ENCODE assay signal across 21 cellular contexts in the genomic region with DNA sequence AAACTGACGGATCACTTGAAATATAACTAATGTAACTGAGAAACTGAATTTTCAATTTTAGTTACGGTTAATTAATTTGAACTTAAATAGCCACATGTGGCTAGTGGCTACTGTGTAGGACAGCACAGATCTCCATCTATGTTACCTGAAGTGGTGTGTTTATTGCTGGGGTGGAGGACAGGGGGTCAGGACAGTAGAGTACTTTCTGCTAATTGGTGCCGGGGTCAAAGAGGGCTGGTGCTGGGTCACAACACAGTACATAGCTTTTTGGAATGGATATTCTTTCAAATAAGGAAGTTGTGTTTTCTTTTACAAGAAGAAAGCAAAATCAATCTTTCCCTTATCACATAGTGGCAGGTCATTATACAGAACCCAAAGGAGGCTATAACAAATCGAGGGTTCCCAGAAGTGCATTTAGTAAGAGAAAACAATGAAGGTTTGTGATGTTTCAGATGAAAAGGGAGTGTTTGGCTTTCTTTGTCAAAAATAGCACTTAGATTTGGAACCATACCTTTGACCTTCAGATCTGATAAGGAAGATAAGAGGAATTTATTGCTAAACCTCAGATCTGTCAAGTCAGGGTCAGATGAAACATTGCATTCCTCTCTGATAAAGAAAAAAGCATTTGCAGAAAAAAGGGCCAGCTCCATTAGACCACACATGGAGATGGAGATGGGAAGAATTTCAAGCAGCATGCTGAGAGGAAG.
DNase-seq lines count a peak whose midpoint lies in the region; ATAC-seq, FAIRE-seq and TF ChIP-seq lines count a peak whose summit lies in the region.
"Had no signal": no experiment of that assay in that cellular context is flagged by ENCODE, and none has a peak within 500 bp of the region (broad histone marks: within the 10 kb centered on the region; RNA-seq: fewer than 3 reads in every experiment).

No MANE protein-coding gene starts in this region.

- FAIRE-seq in D721Med (lab: Jason Lieb, UNC), result no peak

- no peaks in the 10 kb centered on the region for H3K9me3 ChIP-seq in parathyroid adenoma (ENCODE audit: control insufficient read depth, low read length)
- H3K9me3 ChIP-seq: adrenal gland, neutrophil, SJSA1, upper lobe of right lung had no signal

- no peaks in the 10 kb centered on the region for H3K79me2 ChIP-seq in parathyroid adenoma

- peaks cover 18% of the 10 kb centered on the region for H3K4me1 ChIP-seq in parathyroid adenoma
- H3K4me1 ChIP-seq: upper lobe of right lung had no signal

- DNase-seq in G401 (ENCODE audit: low spot score) (peak; percentile 45), RPMI7951 (ENCODE audit: low read depth) (peak; percentile 70), fibroblast of pulmonary artery (ENCODE audit: low read depth) (peak; percentile 50), D721Med (ENCODE audit: insufficient read length, low spot score) (no peak), sciatic nerve (ENCODE audit: low spot score) (no peak), 8988T (no peak), Ammon's horn (ENCODE audit: low spot score) (no peak)
- DNase-seq: activated CD4-positive, CD25-positive, alpha-beta regulatory T cell treated with anti-CD3 and anti-CD28 coated beads, Interleukin-2, amount 50 U/mL, for 72 hours; activated effector memory CD4-positive, alpha-beta T cell treated with Interleukin-2 at 50 U/mL for 16 hours; foreskin keratinocyte; left cardiac atrium; mucosa of descending colon; NCI-H1417; PC-3; stimulated activated naive CD8-positive, alpha-beta T cell treated with anti-CD3 and anti-CD28 coated beads, Interleukin-15, Interleukin-2, amounts not matched to agents 100 U/mL and 50 U/mL, for 24 hours; upper lobe of right lung had no signal

- H2AFZ ChIP-seq in parathyroid adenoma, result no peak overlapping the region

- H3K36me3 ChIP-seq in parathyroid adenoma (ENCODE audit: control insufficient read depth, insufficient read depth, low read length), result no peaks in the 10 kb centered on the region
- H3K36me3 ChIP-seq: adrenal gland, neutrophil, SJSA1, upper lobe of right lung had no signal

- H3K27me3 ChIP-seq in parathyroid adenoma (ENCODE audit: control insufficient read depth, insufficient read depth, low read length), result no peaks in the 10 kb centered on the region
- H3K27me3 ChIP-seq: adrenal gland, foreskin keratinocyte, neutrophil, SJSA1, upper lobe of right lung had no signal

- H3K4me3 ChIP-seq in fibroblast of pulmonary artery (replicated peaks; ENCODE audit: low read depth, low read length), result no peak overlapping the region
- H3K4me3 ChIP-seq in parathyroid adenoma (ENCODE audit: low read depth, low read length), result no peak overlapping the region
- H3K4me3 ChIP-seq: adrenal gland, mucosa of descending colon, SJSA1, upper lobe of right lung had no signal

- ATAC-seq in sciatic nerve, result no peak
- ATAC-seq: foreskin keratinocyte; left cardiac atrium; mucosa of descending colon; PC-3; right cardiac atrium; stimulated activated naive CD8-positive, alpha-beta T cell treated with anti-CD3 and anti-CD28 coated beads, Interleukin-15, Interleukin-2, amounts not matched to agents 100 U/mL and 50 U/mL, for 24 hours; upper lobe of right lung had no signal

- in situ Hi-C loops in G401 (cut with HindIII; ENCODE audit: low sequenced_read_pairs), result no loop called here

- intact Hi-C loops in sciatic nerve (cut with DNase I), result no loop called here

- no peak for TF ChIP-seq CTCF in fibroblast of pulmonary artery (IDR thresholded peaks at IDR 0.05; ENCODE audit: low read length, missing control alignments)
- no peak for TF ChIP-seq CTCF in parathyroid adenoma (IDR thresholded peaks at IDR 0.05)
- no peak for TF ChIP-seq CTCF in D721Med (IDR thresholded peaks at IDR 0.05; ENCODE audit: insufficient read depth, missing control alignments)

- H3K27ac ChIP-seq in parathyroid adenoma, result peak overlapping the region; percentile 33
- H3K27ac ChIP-seq: foreskin keratinocyte, neutrophil, SJSA1, upper lobe of right lung had no signal

- no peak overlapping the region for H3K4me2 ChIP-seq in parathyroid adenoma (ENCODE audit: low read length)

- H3K9ac ChIP-seq in parathyroid adenoma, result no peak overlapping the region

Comparison
In these comparisons a context has a peak if more than half of its experiments do, and no peak if none do; other contexts are left out.
1. DNase-seq: peak in G401 (single experiment), RPMI7951 (single experiment) and fibroblast of pulmonary artery (single experiment); none in D721Med (single experiment), sciatic nerve (single experiment), 8988T (single experiment) and Ammon's horn (single experiment).